9 cellular contexts compared by ENCODE assay signal in genomic region chr7:44460325-44460724, GRCh38. TPM values are rescaled to one million over a fixed set of nuclear protein-coding genes. Genes with fewer than 3 reads are reported as not detected.
A peak's percentile ranks its signal among the peaks of the same experiment; 100 is the strongest.
DNase-seq lines count a peak whose midpoint lies in the region; ATAC-seq, FAIRE-seq and TF ChIP-seq lines count a peak whose summit lies in the region.
"Had no signal": no experiment of that assay in that cellular context is flagged by ENCODE, and none has a peak within 500 bp of the region (broad histone marks: within the 10 kb centered on the region; RNA-seq: fewer than 3 reads in every experiment).

No MANE protein-coding gene starts in this region.

- TF ChIP-seq POLR2A in gastroesophageal sphincter (IDR thresholded peaks at IDR 0.05), result no peak

- H3K9me3 ChIP-seq in gastroesophageal sphincter, result no peaks in the 10 kb centered on the region

- peaks cover 0 to 32% (median 10%) of the 10 kb centered on the region in 3 donors for H3K4me1 ChIP-seq in gastroesophageal sphincter

- FAIRE-seq in RCC 7860 (lab: Jason Lieb, UNC), result peak; percentile 92
- FAIRE-seq: TTC549 had no signal

- DNase-seq in RCC 7860 (ENCODE audit: low spot score) (peak; percentile 65), SKM-1 treated with dmso at 0.1 percent for 144 hours (lab: John Stamatoyannopoulos, UW; ENCODE audit: unreplicated experiment) (no peak), HT-29 (ENCODE audit: low spot score) (no peak)

- 64 to 85% methylated on average over 3 of the region's 3 CpGs for WGBS in gastroesophageal sphincter (ENCODE audit: low coverage in 1 of 2), 2 donors

- no peak for TF ChIP-seq EP300 in gastroesophageal sphincter (IDR thresholded peaks at IDR 0.05)

- TF ChIP-seq CTCF in gastroesophageal sphincter (IDR thresholded peaks at IDR 0.05), result no peak

- H3K36me3 ChIP-seq in gastroesophageal sphincter, result peaks cover 0 to 1% of the 10 kb centered on the region in 2 donors

- H3K27me3 ChIP-seq in gastroesophageal sphincter, result no peaks in the 10 kb centered on the region

- no peak overlapping the region for H3K27ac ChIP-seq in gastroesophageal sphincter

- ATAC-seq in GM19043 (IDR thresholded peaks at IDR 0.05; ENCODE audit: low read depth, unreplicated experiment), result peak; percentile 97
- peak; percentile 94 for ATAC-seq in HG02870 (IDR thresholded peaks at IDR 0.05; ENCODE audit: unreplicated experiment)
- ATAC-seq in esophagus mucosa, result peak; percentile 63
- no peak for ATAC-seq in gastroesophageal sphincter

- H3K4me3 ChIP-seq in gastroesophageal sphincter, result no peak overlapping the region
- H3K4me3 ChIP-seq: lung had no signal

RNA-seq across cellular contexts. Expression of gene NUDCD3, which starts 30.1 kb away (rescaled TPM):
- total RNA-seq in esophagus mucosa (68.9 TPM), gastroesophageal sphincter (10 to 100 TPM; 57.0 to 92.3 (median 75.2) TPM)
- 47.7 and 53.4 TPM in 2 replicates for total RNA-seq in HT-29 (2014; rRNA removed; shearing (Covaris generic))
